Comparison of ENCODE assay signal across 9 cellular contexts in the genomic region with DNA sequence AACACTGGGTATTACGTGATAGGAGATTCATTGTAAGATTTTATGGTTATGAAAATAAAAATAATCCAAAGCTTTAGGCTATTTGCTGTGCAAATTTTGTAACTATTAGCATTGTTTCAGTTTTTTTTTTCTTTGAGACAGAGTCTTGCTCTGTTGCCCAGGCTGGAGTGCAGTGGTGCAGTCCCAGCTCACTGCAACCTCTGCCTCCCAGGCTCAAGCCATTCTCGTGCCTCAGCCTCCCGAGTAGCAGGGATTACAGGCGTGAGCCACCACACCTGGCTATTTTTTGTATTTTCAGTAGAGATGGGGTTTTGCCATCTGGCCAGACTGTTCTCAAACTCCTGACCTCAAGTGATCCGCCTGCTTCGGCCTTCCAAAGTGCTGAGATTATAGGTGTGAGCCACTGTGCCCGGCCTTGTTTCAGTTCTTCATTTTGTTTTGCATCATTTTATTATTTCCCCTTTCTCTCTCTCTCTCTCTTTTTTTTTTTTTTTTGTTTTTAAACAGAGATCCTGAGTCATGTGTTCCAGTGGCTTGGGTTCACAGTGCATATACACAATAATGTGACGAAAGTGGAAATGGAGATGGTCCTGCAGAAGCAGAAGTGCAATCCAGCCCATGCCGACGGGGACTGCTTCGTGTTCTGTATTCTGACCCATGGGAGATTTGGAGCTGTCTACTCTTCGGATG. TPM values are rescaled to one million over a fixed set of nuclear protein-coding genes. Genes with fewer than 3 reads are reported as not detected.
A peak's percentile ranks its signal among the peaks of the same experiment; 100 is the strongest.
DNase-seq lines count a peak whose midpoint lies in the region; ATAC-seq and TF ChIP-seq lines count a peak whose summit lies in the region.
"Had no signal": no experiment of that assay in that cellular context is flagged by ENCODE, and none has a peak within 500 bp of the region (broad histone marks: within the 10 kb centered on the region; RNA-seq: fewer than 3 reads in every experiment).

No MANE protein-coding gene starts in this region.

- no peak overlapping the region for H2BK12ac ChIP-seq in mesenchymal stem cell (ENCODE audit: low read length in 2 of 2)

- H2BK5ac ChIP-seq in mesenchymal stem cell (ENCODE audit: low read depth, low read length, poor library complexity, severe bottlenecking) = no peak overlapping the region

- no peak overlapping the region for H2AFZ ChIP-seq in mesenchymal stem cell (ENCODE audit: low read depth, low read length)

- H3K79me1 ChIP-seq in mesenchymal stem cell (replicated peaks; ENCODE audit: low read length, poor library complexity, severe bottlenecking) = no peaks in the 10 kb centered on the region

- peaks cover 0 to 10% (median 0%) of the 10 kb centered on the region in 4 donors for H3K4me1 ChIP-seq in Peyer's patch
- H3K4me1 ChIP-seq in mesenchymal stem cell (ENCODE audit: control insufficient read depth, insufficient read depth, low read depth, low read length) = peaks cover 4% of the 10 kb centered on the region

- H3K27ac ChIP-seq in Peyer's patch (peak overlapping the region in 2 of 4 donors; percentile 62 to 69), mesenchymal stem cell (ENCODE audit: low read length, poor library complexity, severe bottlenecking) (no peak overlapping the region)

- no peak overlapping the region for H3K18ac ChIP-seq in mesenchymal stem cell (ENCODE audit: low read depth in 1 of 2, low read length in 2 of 2)

- ATAC-seq in GM19397 (IDR thresholded peaks at IDR 0.05; ENCODE audit: unreplicated experiment) (peak; percentile 61), HG02981 (IDR thresholded peaks at IDR 0.05; ENCODE audit: unreplicated experiment) (peak; percentile 77)

- DNase-seq in Peyer's patch (peak in 2 of 3 donors; percentile 79 to 82), pons (ENCODE audit: low spot score) (peak; percentile 68), NCI-H345 (lab: John Stamatoyannopoulos, UW) (no peak), GM03348 (ENCODE audit: low spot score) (no peak), DMS153 treated with DMSO at 0.1 percent for 48 hours (lab: John Stamatoyannopoulos, UW; ENCODE audit: unreplicated experiment) (no peak), mesenchymal stem cell (no peak)
- DNase-seq: GOT3 had no signal

- no peak overlapping the region for H3K4ac ChIP-seq in mesenchymal stem cell (ENCODE audit: low read depth in 1 of 2, low read length in 2 of 2)

- no peak overlapping the region for H3K14ac ChIP-seq in mesenchymal stem cell (ENCODE audit: low read length in 2 of 2)

- no peak for TF ChIP-seq POLR2A in Peyer's patch (IDR thresholded peaks at IDR 0.05)

- H4K91ac ChIP-seq in mesenchymal stem cell (ENCODE audit: low read length) = no peak overlapping the region

- H3K36me3 ChIP-seq in Peyer's patch (peaks cover 0 to 29% (median 0%) of the 10 kb centered on the region in 3 donors), mesenchymal stem cell (ENCODE audit: control insufficient read depth in 1 of 2, insufficient read depth in 2 of 2, low read depth in 1 of 2, low read length in 2 of 2) (peaks cover 0 to 14% of the 10 kb centered on the region in 2 experiments)

- TF ChIP-seq CTCF in Peyer's patch (IDR thresholded peaks at IDR 0.05) = no peak

- no peak overlapping the region for H3K4me2 ChIP-seq in mesenchymal stem cell (ENCODE audit: low read length, poor library complexity, severe bottlenecking)

- no peak overlapping the region for H2AK5ac ChIP-seq in mesenchymal stem cell (ENCODE audit: low read length, severe bottlenecking)

- H2BK120ac ChIP-seq in mesenchymal stem cell (ENCODE audit: low read depth, low read length) = no peak overlapping the region

- no peak overlapping the region for H3K9ac ChIP-seq in mesenchymal stem cell (ENCODE audit: low read length)

- no peak overlapping the region for H2BK15ac ChIP-seq in mesenchymal stem cell (ENCODE audit: low read depth, poor library complexity, severe bottlenecking)

- H3K4me3 ChIP-seq in Peyer's patch = no peak overlapping the region
- H3K4me3 ChIP-seq in mesenchymal stem cell (ENCODE audit: insufficient read depth in 1 of 2, low read depth in 1 of 2, low read length in 2 of 2) = no peak overlapping the region

- no peak overlapping the region for H4K8ac ChIP-seq in mesenchymal stem cell (ENCODE audit: low read length)

- no peaks in the 10 kb centered on the region for H3K9me3 ChIP-seq in Peyer's patch
- H3K9me3 ChIP-seq in mesenchymal stem cell (ENCODE audit: control insufficient read depth, low read length) = no peaks in the 10 kb centered on the region

- H3K27me3 ChIP-seq in Peyer's patch (no peaks in the 10 kb centered on the region), mesenchymal stem cell (ENCODE audit: control insufficient read depth in 1 of 2, insufficient read depth in 1 of 2, low read length in 2 of 2) (no peaks in the 10 kb centered on the region)

- 95% methylated on average over 12 of the region's 12 CpGs for whole genome bisulfite sequencing in mesenchymal stem cell

- H3K23ac ChIP-seq in mesenchymal stem cell (ENCODE audit: low read length in 2 of 2) = no peak overlapping the region

RNA-seq across cellular contexts. Expression of a gene that starts 25.8 kb away (rescaled TPM):
- total RNA-seq in Peyer's patch = 10 to 100 TPM; 38.2 to 71.1 (median 46.2) TPM
- polyA plus RNA-seq in mesenchymal stem cell (2013, experiment 1 of 2) = 0.47 TPM
- 0.53 TPM for polyA plus RNA-seq in mesenchymal stem cell (2013, experiment 2 of 2)

RNA-seq across cellular contexts. Expression of a gene that starts 51.6 kb away (rescaled TPM):
- 100 to 1,000 TPM in 1 of 4 donors, 10 to 100 TPM in 3; 32.0 to 262 (median 42.8) TPM for total RNA-seq in Peyer's patch
- polyA plus RNA-seq in mesenchymal stem cell (2013, experiment 1 of 2) = 12.5 TPM
- polyA plus RNA-seq in mesenchymal stem cell (2013, experiment 2 of 2) = 10.6 TPM

Comparison
In these comparisons a context has a peak if more than half of its experiments do, and no peak if none do; other contexts are left out.
1. DNase-seq: peak in Peyer's patch (2 of 3) and pons (single experiment); none in NCI-H345 (single experiment), GM03348 (single experiment), DMS153 treated with DMSO at 0.1 percent for 48 hours (single experiment) and mesenchymal stem cell (single experiment).